ENCODE assay signal across 1 cellular context in genomic region chr4:4901877-4902276, GRCh38.
TF ChIP-seq lines count a peak whose summit lies in the region.

No MANE protein-coding gene starts in this region.

TF ChIP-seq in GM23338, 12 proteins besides CTCF, POLR2A, EP300 and RAD21 (continued from another document):
- TF ChIP-seq REST (IDR thresholded peaks at IDR 0.05; ENCODE audit: unreplicated experiment): no peak
- no peak for TF ChIP-seq ZNF114 (CRISPR knock-in tag; IDR thresholded peaks at IDR 0.05)
- no peak for TF ChIP-seq JUNB (IDR thresholded peaks at IDR 0.05; ENCODE audit: unreplicated experiment)
TF ChIP-seq in GM23338: peak in this region for 0.
